ENCODE assay signal across 8 cellular contexts in genomic region chr17:78840780-78841611, GRCh38. TPM values are rescaled to one million over a fixed set of nuclear protein-coding genes. Genes with fewer than 3 reads are reported as not detected.
DNase-seq lines count a peak whose midpoint lies in the region; ATAC-seq and TF ChIP-seq lines count a peak whose summit lies in the region.

Gene USP36 (minus strand): TSS chr17:78840814. CDS start chr17:78836363, 4,451 bp downstream.

- ATAC-seq in HG02884 (IDR thresholded peaks at IDR 0.05; ENCODE audit: unreplicated experiment) = peak; percentile 77
- peak; percentile 95 to 97 for ATAC-seq in left cardiac atrium

- H3K4me1 Mint-ChIP-seq in T-helper 1 cell treated with Interleukin-12 subunit alpha and Interleukin-12 subunit beta and Interleukin-4 antibody, amounts not matched to agents 30 μg/mL and 1 μg/mL, for 36 hours (ENCODE audit: low read depth) = peaks cover 43% of the 10 kb centered on the region
- peaks cover 21% of the 10 kb centered on the region for H3K4me1 Mint-ChIP-seq in progenitor cell of endocrine pancreas (ENCODE audit: low read depth)

- peak within 1 kb of the TSS; percentile 90 for H3K27ac Mint-ChIP-seq in T-helper 1 cell treated with Interleukin-12 subunit alpha and Interleukin-12 subunit beta and Interleukin-4 antibody, amounts not matched to agents 30 μg/mL and 1 μg/mL, for 36 hours
- H3K27ac Mint-ChIP-seq in progenitor cell of endocrine pancreas = peak within 1 kb of the TSS; percentile 97

- TF ChIP-seq CTCF in GM13977 (IDR thresholded peaks at IDR 0.05; ENCODE audit: extremely low read depth, insufficient read depth, missing control alignments) (no peak), progenitor cell of endocrine pancreas (IDR thresholded peaks at IDR 0.05; ENCODE audit: unreplicated experiment) (peak; percentile 29)

- H3K9me3 Mint-ChIP-seq in T-helper 1 cell treated with Interleukin-12 subunit alpha and Interleukin-12 subunit beta and Interleukin-4 antibody, amounts not matched to agents 30 μg/mL and 1 μg/mL, for 36 hours = no peaks in the 10 kb centered on the region
- no peaks in the 10 kb centered on the region for H3K9me3 Mint-ChIP-seq in progenitor cell of endocrine pancreas (ENCODE audit: low read depth)

- intact Hi-C loops in left cardiac atrium (cut with DNase I) = no loop called here

- no peaks in the 10 kb centered on the region for H3K27me3 Mint-ChIP-seq in T-helper 1 cell treated with Interleukin-12 subunit alpha and Interleukin-12 subunit beta and Interleukin-4 antibody, amounts not matched to agents 30 μg/mL and 1 μg/mL, for 36 hours (ENCODE audit: low read depth)
- no peaks in the 10 kb centered on the region for H3K27me3 Mint-ChIP-seq in progenitor cell of endocrine pancreas

- DNase-seq in GM13977 (ENCODE audit: low spot score) = peak; percentile 100
- peak; percentile 99 for DNase-seq in NCI-H1694 (lab: John Stamatoyannopoulos, UW)
- peak; percentile 99 for DNase-seq in amniotic stem cell (lab: John Stamatoyannopoulos, UW)
- DNase-seq in left cardiac atrium = peak; percentile 100
- DNase-seq in progenitor cell of endocrine pancreas (ENCODE audit: low spot score, unreplicated experiment) = peak; percentile 99
- peak; percentile 100 for DNase-seq in ureter (ENCODE audit: low spot score)

- peaks cover 17% of the 10 kb centered on the region for H3K36me3 Mint-ChIP-seq in T-helper 1 cell treated with Interleukin-12 subunit alpha and Interleukin-12 subunit beta and Interleukin-4 antibody, amounts not matched to agents 30 μg/mL and 1 μg/mL, for 36 hours (ENCODE audit: low read depth)
- peaks cover 3% of the 10 kb centered on the region for H3K36me3 Mint-ChIP-seq in progenitor cell of endocrine pancreas (ENCODE audit: insufficient read depth)

- H3K4me3 Mint-ChIP-seq in T-helper 1 cell treated with Interleukin-12 subunit alpha and Interleukin-12 subunit beta and Interleukin-4 antibody, amounts not matched to agents 30 μg/mL and 1 μg/mL, for 36 hours = peak within 1 kb of the TSS; percentile 87
- H3K4me3 Mint-ChIP-seq in progenitor cell of endocrine pancreas (ENCODE audit: low read depth) = peak within 1 kb of the TSS; percentile 79

- in situ Hi-C loops in GM13977 (cut with MboI; ENCODE audit: low pct_unique_long_range_greater_than_20kb, low sequenced_read_pairs, unreplicated experiment) = loop anchor here (25.0 kb wide), 1 partner anchor 329 kb away; no protein-coding TSS in a partner anchor

RNA-seq across cellular contexts. Expression of gene USP36, which starts in this region (rescaled TPM):
- total RNA-seq in left cardiac atrium (10 to 100 TPM; 28.1 to 48.1 TPM), progenitor cell of endocrine pancreas (54.1 and 54.9 TPM in 2 replicates), ureter (92.0 TPM)

Comparison
In these comparisons a context has a peak if more than half of its experiments do, and no peak if none do; other contexts are left out.
1. Peak in every context shown above with its lines: DNase-seq and ATAC-seq.